ENCODE assay signal across 9 cellular contexts in the genomic region with DNA sequence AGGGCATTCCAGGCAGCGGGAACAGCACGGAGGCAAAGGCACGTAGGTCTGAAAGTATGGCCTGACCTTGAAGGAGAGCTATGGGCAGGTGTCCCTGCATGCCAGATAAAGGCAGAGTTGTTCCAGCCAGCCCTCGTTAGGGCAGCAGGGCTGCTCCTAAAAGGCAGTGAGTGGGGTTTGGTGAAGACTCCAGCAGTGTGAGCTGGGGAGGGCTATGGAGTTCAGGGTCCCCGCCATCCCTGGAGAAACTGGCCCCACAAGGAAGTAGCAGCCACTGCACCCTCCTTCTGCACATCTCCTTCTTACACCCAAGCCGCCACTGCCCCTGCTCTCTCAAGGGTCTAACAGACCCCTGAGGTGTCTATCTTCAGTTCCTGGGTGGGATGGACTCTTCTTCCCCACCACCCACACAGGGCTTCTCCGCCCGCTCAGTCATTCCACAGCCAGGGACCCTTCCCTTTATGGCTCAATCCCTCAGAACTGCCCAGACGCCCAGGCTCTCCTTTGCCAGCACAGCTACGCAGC. TPM values are rescaled to one million over a fixed set of nuclear protein-coding genes. Genes with fewer than 3 reads are reported as not detected.
DNase-seq lines count a peak whose midpoint lies in the region; ATAC-seq and TF ChIP-seq lines count a peak whose summit lies in the region.
"Had no signal": no experiment of that assay in that cellular context is flagged by ENCODE, and none has a peak within 500 bp of the region (broad histone marks: within the 10 kb centered on the region; RNA-seq: fewer than 3 reads in every experiment).

No MANE protein-coding gene starts in this region.

- peaks cover 90% of the 10 kb centered on the region for H3K36me3 Mint-ChIP-seq in activated T-helper 2 cell treated with anti-CD3 and anti-CD28 coated beads, Interferon-gamma antibody, Interleukin-2, Interleukin-4, amounts not matched to agents 10 μg/mL and 5 μg/mL and 100 μg/mL, durations not matched to agents 14 hours and 24 hours and 36 hours (ENCODE audit: low read depth)
- peaks cover 14 to 44% (median 26%) of the 10 kb centered on the region in 3 donors for H3K36me3 Mint-ChIP-seq in immature natural killer cell
- H3K36me3 Mint-ChIP-seq in stimulated activated memory B cell treated with anti-CD40 and anti-IgM and Interleukin-4, amounts not matched to agents 10 μg/mL and 1 μg/mL and 100 μg/mL, for 72 hours: peaks cover 70% of the 10 kb centered on the region

- H3K27me3 Mint-ChIP-seq in activated T-helper 2 cell treated with anti-CD3 and anti-CD28 coated beads, Interferon-gamma antibody, Interleukin-2, Interleukin-4, amounts not matched to agents 10 μg/mL and 5 μg/mL and 100 μg/mL, durations not matched to agents 14 hours and 24 hours and 36 hours (ENCODE audit: low read depth): no peaks in the 10 kb centered on the region
- peaks cover 42 to 71% (median 68%) of the 10 kb centered on the region in 3 donors for H3K27me3 Mint-ChIP-seq in immature natural killer cell (ENCODE audit: low read depth in 3 of 3)
- no peaks in the 10 kb centered on the region for H3K27me3 Mint-ChIP-seq in stimulated activated memory B cell treated with anti-CD40 and anti-IgM and Interleukin-4, amounts not matched to agents 10 μg/mL and 1 μg/mL and 100 μg/mL, for 72 hours

- H3K4me3 ChIP-seq in HFF-Myc (replicated peaks; ENCODE audit: low read depth, low read length): peak overlapping the region; percentile 50

- intact Hi-C loops in activated T-helper 2 cell treated with anti-CD3 and anti-CD28 coated beads, Interferon-gamma antibody, Interleukin-2, Interleukin-4, amounts not matched to agents 10 μg/mL and 5 μg/mL and 100 μg/mL, durations not matched to agents 14 hours and 24 hours and 36 hours (cut with micrococcal nuclease): loop anchor here (10.0 kb wide), 2 partner anchors 508 to 872 kb away; no protein-coding TSS in a partner anchor

- H3K27ac Mint-ChIP-seq in activated T-helper 2 cell treated with anti-CD3 and anti-CD28 coated beads, Interferon-gamma antibody, Interleukin-2, Interleukin-4, amounts not matched to agents 10 μg/mL and 5 μg/mL and 100 μg/mL, durations not matched to agents 14 hours and 24 hours and 36 hours: peak overlapping the region; percentile 99
- H3K27ac Mint-ChIP-seq in immature natural killer cell: peak overlapping the region; percentile 90 to 100 (median 99)
- H3K27ac Mint-ChIP-seq in stimulated activated memory B cell treated with anti-CD40 and anti-IgM and Interleukin-4, amounts not matched to agents 10 μg/mL and 1 μg/mL and 100 μg/mL, for 72 hours: peak overlapping the region; percentile 92

- DNase-seq in HFF-Myc (ENCODE audit: extremely low read depth, low read depth): no peak
- no peak for DNase-seq in activated T-helper 2 cell treated with anti-CD3 and anti-CD28 coated beads, Interferon-gamma antibody, Interleukin-2, Interleukin-4, amounts not matched to agents 10 μg/mL and 5 μg/mL and 100 μg/mL, durations not matched to agents 14 hours and 24 hours and 36 hours (ENCODE audit: low spot score)
- DNase-seq in immature natural killer cell: peak in 2 of 3 donors; percentile 71
- no peak for DNase-seq in midbrain (lab: John Stamatoyannopoulos, UW)
- DNase-seq in activated effector memory CD4-positive, alpha-beta T cell treated with anti-CD3 and anti-CD28 coated beads, Interleukin-2, amount 50 U/mL, for 16 hours: no peak

- H3K4me3 Mint-ChIP-seq in activated T-helper 2 cell treated with anti-CD3 and anti-CD28 coated beads, Interferon-gamma antibody, Interleukin-2, Interleukin-4, amounts not matched to agents 10 μg/mL and 5 μg/mL and 100 μg/mL, durations not matched to agents 14 hours and 24 hours and 36 hours (ENCODE audit: low read depth): peak overlapping the region; percentile 99
- peak overlapping the region; percentile 92 to 97 (median 97) for H3K4me3 Mint-ChIP-seq in immature natural killer cell
- peak overlapping the region; percentile 99 for H3K4me3 Mint-ChIP-seq in stimulated activated memory B cell treated with anti-CD40 and anti-IgM and Interleukin-4, amounts not matched to agents 10 μg/mL and 1 μg/mL and 100 μg/mL, for 72 hours

- TF ChIP-seq CTCF in HFF-Myc (IDR thresholded peaks at IDR 0.05; ENCODE audit: low read depth, low read length, missing control alignments): no peak

- H3K4me1 Mint-ChIP-seq in activated T-helper 2 cell treated with anti-CD3 and anti-CD28 coated beads, Interferon-gamma antibody, Interleukin-2, Interleukin-4, amounts not matched to agents 10 μg/mL and 5 μg/mL and 100 μg/mL, durations not matched to agents 14 hours and 24 hours and 36 hours (ENCODE audit: low read depth): peaks cover 72% of the 10 kb centered on the region
- peaks cover 83 to 86% of the 10 kb centered on the region in 2 donors for H3K4me1 Mint-ChIP-seq in immature natural killer cell
- H3K4me1 Mint-ChIP-seq in stimulated activated memory B cell treated with anti-CD40 and anti-IgM and Interleukin-4, amounts not matched to agents 10 μg/mL and 1 μg/mL and 100 μg/mL, for 72 hours: peaks cover 82% of the 10 kb centered on the region

- no peaks in the 10 kb centered on the region for H3K9me3 Mint-ChIP-seq in activated T-helper 2 cell treated with anti-CD3 and anti-CD28 coated beads, Interferon-gamma antibody, Interleukin-2, Interleukin-4, amounts not matched to agents 10 μg/mL and 5 μg/mL and 100 μg/mL, durations not matched to agents 14 hours and 24 hours and 36 hours
- peaks cover 0 to 5% (median 0%) of the 10 kb centered on the region in 6 donors for H3K9me3 Mint-ChIP-seq in immature natural killer cell
- no peaks in the 10 kb centered on the region for H3K9me3 Mint-ChIP-seq in stimulated activated memory B cell treated with anti-CD40 and anti-IgM and Interleukin-4, amounts not matched to agents 10 μg/mL and 1 μg/mL and 100 μg/mL, for 72 hours

- no peak for ATAC-seq in stimulated activated memory B cell treated with anti-CD40 and anti-IgM and Interleukin-4, amounts not matched to agents 10 μg/mL and 1 μg/mL and 100 μg/mL, for 72 hours
- no peak for ATAC-seq in GM19395 (IDR thresholded peaks at IDR 0.05; ENCODE audit: unreplicated experiment)
- no peak for ATAC-seq in HG02852 (IDR thresholded peaks at IDR 0.05; ENCODE audit: unreplicated experiment)

RNA-seq across cellular contexts. Expression of a gene that starts 1.4 kb away (rescaled TPM):
- 152 TPM in 2 replicates for total RNA-seq in activated T-helper 2 cell treated with anti-CD3 and anti-CD28 coated beads, Interferon-gamma antibody, Interleukin-2, Interleukin-4, amounts not matched to agents 10 μg/mL and 5 μg/mL and 100 μg/mL, durations not matched to agents 14 hours and 24 hours and 36 hours
- polyA plus RNA-seq in immature natural killer cell: 10 to 100 TPM in 2 of 3 donors, 1 to 10 TPM in 1; 4.0 to 56.3 (median 13.8) TPM

RNA-seq across cellular contexts. Expression of a gene that starts 56.8 kb away (rescaled TPM):
- not detected in 2 replicates for total RNA-seq in activated T-helper 2 cell treated with anti-CD3 and anti-CD28 coated beads, Interferon-gamma antibody, Interleukin-2, Interleukin-4, amounts not matched to agents 10 μg/mL and 5 μg/mL and 100 μg/mL, durations not matched to agents 14 hours and 24 hours and 36 hours
- polyA plus RNA-seq in immature natural killer cell: not detected
- total RNA-seq: SJSA1 had no signal

Comparison
In these comparisons a context has a peak if more than half of its experiments do, and no peak if none do; other contexts are left out.
1. DNase-seq: peak in immature natural killer cell (2 of 3); none in HFF-Myc (single experiment), activated T-helper 2 cell treated with anti-CD3 and anti-CD28 coated beads, Interferon-gamma antibody, Interleukin-2, Interleukin-4, amounts not matched to agents 10 μg/mL and 5 μg/mL and 100 μg/mL, durations not matched to agents 14 hours and 24 hours and 36 hours (single experiment), midbrain (single experiment) and activated effector memory CD4-positive, alpha-beta T cell treated with anti-CD3 and anti-CD28 coated beads, Interleukin-2, amount 50 U/mL, for 16 hours (single experiment).
2. Peak in every context shown above with its lines, with median percentiles within 50 percentile points of each other: H3K27ac Mint-ChIP-seq and H3K4me3 Mint-ChIP-seq.